Comparison of ENCODE assay signal across 1 cellular context in genomic region chr12:118307069-118307954, GRCh38.
TF ChIP-seq lines count a peak whose summit lies in the region.

No MANE protein-coding gene starts in this region.

TF ChIP-seq in SK-N-SH, 30 proteins besides CTCF, POLR2A, EP300 and RAD21 (continued from another document):
- TF ChIP-seq REST (IDR thresholded peaks at IDR 0.05; ENCODE audit: low read depth, low read length) (no peak), GATA2 (CRISPR knock-in tag; IDR thresholded peaks at IDR 0.05) (no peak), CHD2 (IDR thresholded peaks at IDR 0.05; ENCODE audit: low read length, partially characterized antibody) (no peak), ZBTB33 (IDR thresholded peaks at IDR 0.05; ENCODE audit: borderline replicate concordance, low read depth) (no peak), MAX (IDR thresholded peaks at IDR 0.05; ENCODE audit: low read depth) (0 out of 2 replicates have a peak, but pooled peaks have one; percentile 47), RCOR1 (IDR thresholded peaks at IDR 0.05; ENCODE audit: low read length) (no peak), MEF2A (IDR thresholded peaks at IDR 0.05; ENCODE audit: borderline replicate concordance, low read depth) (0 out of 2 replicates have a peak, but pooled peaks have one; percentile 14), SMC3 (IDR thresholded peaks at IDR 0.05; ENCODE audit: low read depth, low read length) (no peak), NFIC (IDR thresholded peaks at IDR 0.05; ENCODE audit: borderline replicate concordance) (0 out of 2 replicates have a peak, but pooled peaks have one; percentile 40), FOXJ3 (CRISPR knock-in tag; IDR thresholded peaks at IDR 0.05) (no peak), FOXM1 (IDR thresholded peaks at IDR 0.05; ENCODE audit: low read depth) (peak; percentile 68; the same call in 1 of the 2 replicates), TAF1 (IDR thresholded peaks at IDR 0.05; ENCODE audit: borderline replicate concordance, low read depth, low read length) (peak; percentile 55; the same call in 1 of the 2 replicates), EZH2phosphoT487 (IDR thresholded peaks at IDR 0.05; ENCODE audit: borderline replicate concordance, low read depth) (no peak), USF1 (IDR thresholded peaks at IDR 0.05; ENCODE audit: borderline replicate concordance, low read depth) (no peak), RXRA (IDR thresholded peaks at IDR 0.05; ENCODE audit: borderline replicate concordance, low read depth) (peak; percentile 20; the same call in 1 of the 2 replicates), GABPA (IDR thresholded peaks at IDR 0.05; ENCODE audit: low read depth) (peak; percentile 46; the same call in 1 of the 2 replicates), NRF1 (IDR thresholded peaks at IDR 0.05; ENCODE audit: low read depth, low read length) (no peak), RFX5 (IDR thresholded peaks at IDR 0.05; ENCODE audit: low read length) (no peak), USF2 (IDR thresholded peaks at IDR 0.05; ENCODE audit: borderline replicate concordance, low read depth, low read length) (no peak), PBX3 (IDR thresholded peaks at IDR 0.05) (peak; percentile 50; the same call in 1 of the 2 replicates)
